In genomic region chr5:35342664-35343063, GRCh38 we compare ENCODE assay signal across 28 cellular contexts.
"Had no signal": no experiment of that assay in that cellular context is flagged by ENCODE, and none has a peak within 500 bp of the region (broad histone marks: within the 10 kb centered on the region; RNA-seq: fewer than 3 reads in every experiment).

No MANE protein-coding gene starts in this region.

- H3K4me3 Mint-ChIP-seq: immature natural killer cell; mesothelial cell of epicardium; naive B cell; natural killer cell; nephron progenitor cell; neural progenitor cell; stimulated activated memory B cell treated with anti-CD40 and anti-IgM and Interleukin-4, amounts not matched to agents 10 μg/mL and 1 μg/mL and 100 μg/mL, for 72 hours; stimulated activated naive CD8-positive, alpha-beta T cell treated with anti-CD3 and anti-CD28 coated beads, Interleukin-15, amount 100 ng/mL, for 72 hours had no signal

- DNase-seq: hypothalamus; immature natural killer cell; left ventricle myocardium inferior; mesendoderm; naive B cell; natural killer cell; nephron progenitor cell; occipital lobe; ovary; right lobe of liver; stimulated activated CD4-positive, alpha-beta T cell treated with anti-CD3 and anti-CD28 coated beads, Interleukin-1b, Interleukin-23, amount 100 ng/mL, for 48 hours; stimulated activated CD4-positive, alpha-beta T cell treated with anti-CD3 and anti-CD28 coated beads, Interleukin-2, amount 100 ng/mL, for 48 hours; stimulated activated CD4-positive, alpha-beta T cell treated with anti-CD3 and anti-CD28 coated beads, Interleukin-4, amount 100 ng/mL, for 4 hours; stimulated activated CD8-positive, alpha-beta memory T cell treated with anti-CD3 and anti-CD28 coated beads, Interleukin-4, amount 100 ng/mL, for 48 hours; stimulated activated naive CD4-positive, alpha-beta T cell treated with Interleukin-2 at 50 U/mL for 16 hours; stimulated activated naive CD8-positive, alpha-beta T cell treated with anti-CD3 and anti-CD28 coated beads, Interleukin-15, amount 100 ng/mL, for 72 hours; substantia nigra; thyroid gland; transverse colon; upper lobe of right lung had no signal

- H3K36me3 ChIP-seq: left ventricle myocardium inferior, neural progenitor cell, neutrophil, ovary, right atrium auricular region, right lobe of liver, thyroid gland, transverse colon, upper lobe of right lung had no signal

- H3K4me3 ChIP-seq: left ventricle myocardium inferior, lung, neural progenitor cell, ovary, right atrium auricular region, right lobe of liver, smooth muscle cell, thyroid gland, transverse colon, upper lobe of right lung had no signal

- H3K9me3 ChIP-seq: neutrophil, ovary, right lobe of liver, thyroid gland, transverse colon, upper lobe of right lung had no signal

- H3K9me3 Mint-ChIP-seq: stimulated activated naive CD8-positive, alpha-beta T cell treated with anti-CD3 and anti-CD28 coated beads, Interleukin-15, amount 100 ng/mL, for 72 hours had no signal

- H3K4me2 ChIP-seq: neural progenitor cell, smooth muscle cell had no signal

- H3K27me3 Mint-ChIP-seq: progenitor cell of endocrine pancreas; stimulated activated memory B cell treated with anti-CD40 and anti-IgM and Interleukin-4, amounts not matched to agents 10 μg/mL and 1 μg/mL and 100 μg/mL, for 72 hours; stimulated activated naive CD8-positive, alpha-beta T cell treated with anti-CD3 and anti-CD28 coated beads, Interleukin-15, amount 100 ng/mL, for 72 hours had no signal

- H3K4me1 Mint-ChIP-seq: immature natural killer cell; naive B cell; natural killer cell; nephron progenitor cell; stimulated activated memory B cell treated with anti-CD40 and anti-IgM and Interleukin-4, amounts not matched to agents 10 μg/mL and 1 μg/mL and 100 μg/mL, for 72 hours; stimulated activated naive CD8-positive, alpha-beta T cell treated with anti-CD3 and anti-CD28 coated beads, Interleukin-15, amount 100 ng/mL, for 72 hours had no signal

- H3K27me3 ChIP-seq: neural progenitor cell, neutrophil, ovary, right atrium auricular region, right lobe of liver, thyroid gland, transverse colon, upper lobe of right lung had no signal

- H3K9ac ChIP-seq: neural progenitor cell had no signal

- H3K27ac Mint-ChIP-seq: immature natural killer cell; mesothelial cell of epicardium; natural killer cell; nephron progenitor cell; progenitor cell of endocrine pancreas; stimulated activated memory B cell treated with anti-CD40 and anti-IgM and Interleukin-4, amounts not matched to agents 10 μg/mL and 1 μg/mL and 100 μg/mL, for 72 hours; stimulated activated naive CD8-positive, alpha-beta T cell treated with anti-CD3 and anti-CD28 coated beads, Interleukin-15, amount 100 ng/mL, for 72 hours had no signal

- H3K36me3 Mint-ChIP-seq: immature natural killer cell; natural killer cell; stimulated activated memory B cell treated with anti-CD40 and anti-IgM and Interleukin-4, amounts not matched to agents 10 μg/mL and 1 μg/mL and 100 μg/mL, for 72 hours had no signal

- H2AFZ ChIP-seq: neural progenitor cell had no signal

- H3K4me1 ChIP-seq: left ventricle myocardium inferior, right atrium auricular region, right lobe of liver, thyroid gland, transverse colon, upper lobe of right lung had no signal

- H3K27ac ChIP-seq: left ventricle myocardium inferior, neural progenitor cell, neutrophil, ovary, right atrium auricular region, right lobe of liver, thyroid gland, transverse colon, upper lobe of right lung had no signal
